In the genomic region with DNA sequence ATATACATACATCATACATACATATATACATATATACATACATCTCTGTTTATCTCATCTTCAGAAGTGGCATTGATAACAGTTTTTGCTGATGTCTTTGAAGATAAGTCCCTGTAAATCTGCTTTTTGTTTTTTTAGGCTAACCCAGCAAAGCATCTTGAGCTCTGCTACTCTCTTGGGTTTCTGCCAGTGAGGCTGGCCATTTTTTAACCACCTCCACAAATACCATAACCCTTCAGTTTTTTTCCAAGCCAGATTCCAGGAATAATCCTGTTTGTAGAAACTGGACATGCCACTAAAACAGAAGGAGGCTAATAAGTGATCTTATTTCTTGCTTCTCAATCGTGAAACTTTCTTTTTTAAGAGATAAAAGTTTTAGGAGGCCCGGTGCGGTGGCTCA, we compare ENCODE assay signal across 22 cellular contexts. TPM values are rescaled to one million over a fixed set of nuclear protein-coding genes. Genes with fewer than 3 reads are reported as not detected.
"Had no signal": no experiment of that assay in that cellular context is flagged by ENCODE, and none has a peak within 500 bp of the region (broad histone marks: within the 10 kb centered on the region; RNA-seq: fewer than 3 reads in every experiment).

No MANE protein-coding gene starts in this region.

- H3K27ac ChIP-seq: adrenal gland, colonic mucosa, epithelial cell of prostate, gastrocnemius medialis, neural progenitor cell, prostate gland, skin epidermis had no signal

- H3K27me3 ChIP-seq: adrenal gland, colonic mucosa, gastrocnemius medialis, neural progenitor cell had no signal

- ATAC-seq: gastrocnemius medialis; left ventricle myocardium superior; mucosa of descending colon; naive thymus-derived CD4-positive, alpha-beta T cell; right cardiac atrium; stimulated activated naive CD8-positive, alpha-beta T cell treated with anti-CD3 and anti-CD28 coated beads, Interleukin-15, amount 100 ng/mL, for 72 hours had no signal

- H3K4me1 ChIP-seq: colonic mucosa, gastrocnemius medialis, neural progenitor cell, prostate gland had no signal

- H3K9me3 ChIP-seq: adrenal gland, colonic mucosa, gastrocnemius medialis, mucosa of descending colon, prostate gland had no signal

- FAIRE-seq: kidney had no signal

- H3K9ac ChIP-seq: neural progenitor cell had no signal

- H3K4me3 ChIP-seq: adrenal gland, colonic mucosa, gastrocnemius medialis, mucosa of descending colon, neural progenitor cell, prostate gland, skin epidermis had no signal

- H3K4me2 ChIP-seq: neural progenitor cell had no signal

- DNase-seq: activated CD4-positive, alpha-beta T cell treated with anti-CD3 and anti-CD28 coated beads for 1 hour; activated CD4-positive, alpha-beta T cell treated with anti-CD3 and anti-CD28 coated beads, Interleukin-2, amount 50 U/mL, for 4 hours; activated gamma-delta T cell; adrenal gland; caudate nucleus; colonic mucosa; endodermal cell; gastrocnemius medialis; kidney; left ventricle myocardium superior; mucosa of descending colon; naive thymus-derived CD4-positive, alpha-beta T cell; right cardiac atrium; stimulated activated CD4-positive, alpha-beta T cell treated with anti-CD3 and anti-CD28 coated beads, Interleukin-15, amount 100 ng/mL, for 24 hours; stimulated activated CD4-positive, alpha-beta T cell treated with anti-CD3 and anti-CD28 coated beads, Interleukin-2, amount 100 ng/mL, for 48 hours; stimulated activated naive CD8-positive, alpha-beta T cell treated with anti-CD3 and anti-CD28 coated beads, Interleukin-15, amount 100 ng/mL, for 72 hours had no signal

- H3K36me3 ChIP-seq: colonic mucosa, prostate gland had no signal

RNA-seq across cellular contexts. Expression of gene MPZ, which starts 26.0 kb away (rescaled TPM):
- polyA plus RNA-seq: naive thymus-derived CD4-positive, alpha-beta T cell had no signal

RNA-seq across cellular contexts. Expression of gene CFAP126, which starts 31.9 kb away (rescaled TPM):
- total RNA-seq: adrenal gland; colonic mucosa; gastrocnemius medialis; left ventricle myocardium superior; mucosa of descending colon; naive thymus-derived CD4-positive, alpha-beta T cell; osteoblast; prostate gland; right cardiac atrium; T-helper 1 cell treated with Interleukin-12 subunit alpha and Interleukin-12 subunit beta and Interleukin-4 antibody, amounts not matched to agents 30 ng/mL and 1 ng/mL, for 36 hours had no signal
- polyA plus RNA-seq: naive thymus-derived CD4-positive, alpha-beta T cell; right cardiac atrium had no signal
